In the genomic region with DNA sequence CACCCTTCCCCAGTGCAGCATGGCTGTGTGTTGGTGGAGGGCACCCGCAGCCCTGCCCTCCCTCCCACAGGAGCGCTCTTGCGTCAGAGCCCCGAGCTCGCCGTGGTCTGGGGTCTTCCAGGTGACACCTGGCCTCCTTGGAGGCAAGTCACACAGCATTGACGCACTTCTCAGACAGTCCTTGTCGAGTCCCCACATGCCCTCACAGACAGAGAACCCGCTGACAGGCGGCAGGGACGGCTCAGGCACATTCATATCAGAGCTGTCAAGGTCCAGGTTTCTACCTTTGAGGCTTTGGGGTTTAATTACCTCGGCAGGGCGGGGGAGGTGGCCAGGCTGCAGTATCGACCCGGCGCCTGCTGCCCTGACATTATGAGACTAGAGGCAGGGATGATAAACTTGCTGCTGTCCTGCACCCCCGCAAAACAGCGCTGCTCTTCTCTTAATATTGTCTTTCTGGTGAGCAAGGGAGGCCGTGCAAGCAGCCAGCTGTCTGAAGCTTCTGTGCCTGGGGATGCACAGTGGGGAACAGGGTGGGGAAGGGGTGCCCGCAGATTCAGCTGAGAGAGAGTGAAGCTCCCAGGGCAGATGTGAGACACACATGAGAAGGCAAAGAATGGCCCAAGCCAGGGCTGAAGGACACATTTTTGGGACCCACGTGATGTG, we compare ENCODE assay signal across 1 cellular context.
TF ChIP-seq lines count a peak whose summit lies in the region.

No MANE protein-coding gene starts in this region.

TF ChIP-seq in K562, 482 proteins besides CTCF, POLR2A, EP300 and RAD21:
- TF ChIP-seq, protein P1, sequence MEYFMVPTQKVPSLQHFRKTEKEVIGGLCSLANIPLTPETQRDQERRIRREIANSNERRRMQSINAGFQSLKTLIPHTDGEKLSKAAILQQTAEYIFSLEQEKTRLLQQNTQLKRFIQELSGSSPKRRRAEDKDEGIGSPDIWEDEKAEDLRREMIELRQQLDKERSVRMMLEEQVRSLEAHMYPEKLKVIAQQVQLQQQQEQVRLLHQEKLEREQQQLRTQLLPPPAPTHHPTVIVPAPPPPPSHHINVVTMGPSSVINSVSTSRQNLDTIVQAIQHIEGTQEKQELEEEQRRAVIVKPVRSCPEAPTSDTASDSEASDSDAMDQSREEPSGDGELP (CRISPR knock-in tag; IDR thresholded peaks at IDR 0.05; ENCODE audit: borderline replicate concordance), result 0 out of 2 replicates have a peak, but pooled peaks have one; percentile 12
- TF ChIP-seq CBFA2T3 (IDR thresholded peaks at IDR 0.05) (peak; percentile 68), NCOR1 (IDR thresholded peaks at IDR 0.05) (no peak; the same call in 1 of the 2 replicates), CBFA2T2 (conservative IDR thresholded peaks at IDR 0.05) (peak; percentile 46; the same call in 1 of the 2 replicates), MAX (CRISPR knock-in tag; IDR thresholded peaks at IDR 0.05) (no peak), TCF3 (CRISPR knock-in tag; IDR thresholded peaks at IDR 0.05) (peak; percentile 46; the same call in 1 of the 2 replicates), EGR1 (conservative IDR thresholded peaks at IDR 0.05) (peak; percentile 78), ZEB2 (IDR thresholded peaks at IDR 0.05) (no peak)
